ENCODE assay signal across 8 cellular contexts in the genomic region with DNA sequence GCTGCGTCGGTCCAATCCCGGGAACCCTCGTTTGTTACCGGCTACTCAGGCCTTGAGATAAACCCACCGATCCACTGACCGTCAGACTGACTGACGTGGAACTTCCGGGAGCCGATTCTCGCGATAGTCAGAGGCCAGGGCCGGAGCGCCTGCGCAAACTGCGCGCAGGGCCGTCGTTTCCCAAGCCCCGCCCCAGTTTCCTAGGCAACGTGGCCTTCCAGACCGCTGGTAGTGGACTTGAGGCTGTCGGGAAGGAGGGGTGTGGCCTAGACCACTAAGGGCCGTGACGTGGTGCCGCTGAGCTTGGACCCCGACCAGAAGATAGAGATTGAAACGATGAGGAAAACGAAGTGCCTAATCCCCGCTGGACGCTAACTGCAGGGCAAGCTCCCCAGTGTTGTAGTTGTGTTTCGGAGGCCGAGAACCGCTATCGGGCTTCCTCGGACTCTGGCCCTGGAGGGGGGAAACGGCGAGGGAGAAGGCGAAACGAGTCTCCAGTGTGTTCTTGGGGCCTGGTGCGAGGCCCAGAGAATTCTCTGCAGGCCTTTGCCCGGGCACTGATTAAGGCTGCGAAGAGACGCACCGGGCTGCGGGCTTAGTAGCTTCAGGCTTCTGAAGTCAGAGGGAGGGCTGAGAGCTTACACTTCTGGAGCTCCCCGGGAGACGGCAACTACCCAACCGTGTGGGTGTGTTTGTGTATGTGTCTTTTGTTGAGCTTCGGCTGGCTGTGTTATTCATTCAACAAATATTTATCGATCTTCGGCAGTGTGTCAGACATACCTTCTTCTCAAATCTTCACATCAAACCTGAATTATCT. TPM values are rescaled to one million over a fixed set of nuclear protein-coding genes. Genes with fewer than 3 reads are reported as not detected.
DNase-seq lines count a peak whose midpoint lies in the region; ATAC-seq and TF ChIP-seq lines count a peak whose summit lies in the region.

TSS of gene COPB2 (minus strand) at position 96 of the 817 bp plus-strand sequence. CDS start 97 bp downstream, outside the sequence.

- H3K36me3 ChIP-seq in HUES64 (ENCODE audit: insufficient read depth, low read length) (peaks cover under 1% of the 10 kb centered on the region; the same call in 1 of the 2 replicates), OCI-LY1 (ENCODE audit: insufficient read depth, low read length) (no peaks in the 10 kb centered on the region)

- H3K4me2 ChIP-seq in OCI-LY1 (ENCODE audit: low read length): peak within 1 kb of the TSS; percentile 86

- peak within 1 kb of the TSS; percentile 96 for H3K27ac ChIP-seq in HUES64 (ENCODE audit: low read depth, low read length)
- peak within 1 kb of the TSS; percentile 6 for H3K27ac ChIP-seq in OCI-LY1 (ENCODE audit: low read depth, low read length, poor library complexity, severe bottlenecking)

- intact Hi-C loops in Calu3 (cut with micrococcal nuclease; ENCODE audit: unreplicated experiment): loop anchor here (5.0 kb wide), 1 partner anchor 73 kb away; no protein-coding TSS in a partner anchor

- no peaks in the 10 kb centered on the region for H3K9me2 ChIP-seq in OCI-LY1 (ENCODE audit: low read depth, low read length)

- peaks cover 43% of the 10 kb centered on the region for H3K36me3 Mint-ChIP-seq in Calu3 (ENCODE audit: insufficient read depth, unreplicated experiment)

- H3K9me3 Mint-ChIP-seq in Calu3 (ENCODE audit: low read depth, unreplicated experiment): no peaks in the 10 kb centered on the region

- peak; percentile 100 for DNase-seq in Calu3
- DNase-seq in activated CD8-positive, alpha-beta memory T cell treated with anti-CD3 and anti-CD28 coated beads, Interleukin-2, amount 50 U/mL, for 4 hours: peak; percentile 98
- peak; percentile 99 for DNase-seq in mesenteric fat pad (ENCODE audit: low spot score)
- peak; percentile 93 for DNase-seq in stimulated activated CD8-positive, alpha-beta memory T cell treated with anti-CD3 and anti-CD28 coated beads, Interleukin-15, amount 100 ng/mL, for 24 hours (ENCODE audit: low read depth)

- H3K4me3 ChIP-seq in HUES64 (ENCODE audit: low read length) (peak within 1 kb of the TSS; percentile 70), OCI-LY1 (ENCODE audit: low read depth, low read length, poor library complexity, severe bottlenecking) (peak within 1 kb of the TSS; percentile 83)

- no peaks in the 10 kb centered on the region for H4K20me1 ChIP-seq in OCI-LY1 (ENCODE audit: insufficient read depth, low read length)

- TF ChIP-seq CTCF in Calu3 (IDR thresholded peaks at IDR 0.05; ENCODE audit: unreplicated experiment) (no peak), OCI-LY1 (IDR thresholded peaks at IDR 0.05; ENCODE audit: low read length) (no peak)

- 2% methylated on average over 50 of the region's 52 CpGs for WGBS in HUES64

- H3K4me1 Mint-ChIP-seq in Calu3 (ENCODE audit: low read depth, unreplicated experiment): peaks cover 24% of the 10 kb centered on the region

- ATAC-seq in GM21447 (IDR thresholded peaks at IDR 0.05; ENCODE audit: unreplicated experiment): peak; percentile 98

- H2AFZ ChIP-seq in OCI-LY1 (ENCODE audit: low read length): peak within 1 kb of the TSS; percentile 7; the same call in 1 of the 2 replicates

- CTCF ChIA-PET in Calu3 (lab: Charles Lee): interaction anchor here (0.5 to 1.6 kb wide), 10 partner anchors 16 to 548 kb away, joined by 3 to 10 read pairs (median 5); no protein-coding TSS in a partner anchor

- H3K27me3 Mint-ChIP-seq in Calu3 (ENCODE audit: unreplicated experiment): no peaks in the 10 kb centered on the region

- H3K4me1 ChIP-seq in HUES64 (ENCODE audit: insufficient read depth, low read length): peaks cover 5% of the 10 kb centered on the region; the same call in 1 of the 2 replicates
- H3K4me1 ChIP-seq in OCI-LY1 (ENCODE audit: insufficient read depth, low read length, severe bottlenecking): peaks cover 26% of the 10 kb centered on the region

- H3K27ac Mint-ChIP-seq in Calu3 (ENCODE audit: unreplicated experiment): peak within 1 kb of the TSS; percentile 97

- no peaks in the 10 kb centered on the region for H3F3A ChIP-seq in OCI-LY1 (ENCODE audit: insufficient read depth, low read length)

- H3K9ac ChIP-seq in HUES64 (ENCODE audit: low read depth, low read length) (peak within 1 kb of the TSS; percentile 91), OCI-LY1 (ENCODE audit: low read length) (peak within 1 kb of the TSS; percentile 86)

- peak within 1 kb of the TSS; percentile 84 for H3K4me3 Mint-ChIP-seq in Calu3 (ENCODE audit: low read depth, unreplicated experiment)

- H3K79me2 ChIP-seq in OCI-LY1 (ENCODE audit: insufficient read depth, low read length): peaks cover 40% of the 10 kb centered on the region

- H3K9me3 ChIP-seq in HUES64 (ENCODE audit: insufficient read depth, low read depth, low read length): no peaks in the 10 kb centered on the region
- no peaks in the 10 kb centered on the region for H3K9me3 ChIP-seq in OCI-LY1 (ENCODE audit: low read length)

- BruUV-seq in Calu3 (replicated peaks; lab: Mats Ljungman, UMichigan): no TSS peak

- H3K27me3 ChIP-seq in HUES64 (ENCODE audit: insufficient read depth, low read length) (no peaks in the 10 kb centered on the region), OCI-LY1 (ENCODE audit: insufficient read depth, low read length) (no peaks in the 10 kb centered on the region)

- in situ Hi-C loops in endometrial microvascular endothelial cells (cut with HindIII; ENCODE audit: inconsistent ontology term, low pct_unique_long_range_greater_than_20kb, low sequenced_read_pairs): no loop called here

RNA-seq across cellular contexts. Expression of gene COPB2, which starts in this region (rescaled TPM):
- 219 and 223 TPM in 2 replicates for total RNA-seq in Calu3 (2022)
- 90.1 TPM for polyA plus RNA-seq in HUES64 (2013, experiment 1 of 2)
- polyA plus RNA-seq in HUES64 (2013, experiment 2 of 2): 95.0 TPM
- total RNA-seq in endometrial microvascular endothelial cells (ENCODE audit: inconsistent ontology term): 166 TPM
- total RNA-seq in mesenteric fat pad: 111 TPM

Comparison
In these comparisons a context has a peak if more than half of its experiments do, and no peak if none do; other contexts are left out.
1. Peak in every context shown above with its lines: DNase-seq, ATAC-seq, H3K4me3 ChIP-seq and H3K27ac ChIP-seq.